In the genomic region with DNA sequence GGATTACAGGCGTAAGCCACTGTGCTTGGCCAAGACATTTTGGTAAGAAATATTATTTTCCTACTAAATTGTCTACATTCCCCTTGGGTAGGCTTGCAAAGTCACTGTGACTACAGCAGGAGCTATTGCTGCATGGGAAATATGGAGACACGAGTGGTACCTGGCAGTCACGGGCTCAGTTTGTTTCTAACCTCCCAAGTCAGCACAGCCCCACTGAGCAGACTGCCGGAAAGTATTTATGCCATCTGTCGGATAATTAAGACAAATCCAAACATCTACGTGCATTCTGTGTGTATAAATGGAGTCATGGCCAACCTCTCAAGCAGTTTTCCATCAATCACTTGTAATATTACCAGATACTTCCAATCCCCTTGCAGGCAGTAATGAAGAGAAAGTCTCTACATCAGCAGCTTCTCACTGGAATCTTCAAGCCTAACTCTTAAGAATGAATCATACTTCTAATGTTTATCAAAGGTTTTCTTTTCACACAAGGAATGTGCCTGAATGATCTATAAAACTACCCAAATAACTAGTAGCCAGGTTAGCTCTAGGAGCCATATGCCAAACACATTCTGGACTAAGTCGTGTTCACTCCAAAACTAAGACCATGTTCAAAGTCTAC, we compare ENCODE assay signal across 33 cellular contexts. TPM values are rescaled to one million over a fixed set of nuclear protein-coding genes. Genes with fewer than 3 reads are reported as not detected.
DNase-seq lines count a peak whose midpoint lies in the region; ATAC-seq and TF ChIP-seq lines count a peak whose summit lies in the region.
"Had no signal": no experiment of that assay in that cellular context is flagged by ENCODE, and none has a peak within 500 bp of the region (broad histone marks: within the 10 kb centered on the region; RNA-seq: fewer than 3 reads in every experiment).

No MANE protein-coding gene starts in this region.

- H3K27me3 Mint-ChIP-seq in HFFc6 (ENCODE audit: insufficient read depth), result peaks cover 2% of the 10 kb centered on the region
- H3K27me3 Mint-ChIP-seq in activated naive CD8-positive, alpha-beta T cell treated with anti-CD3 and anti-CD28 coated beads for 36 hours, result no peaks in the 10 kb centered on the region
- H3K27me3 Mint-ChIP-seq: activated B cell treated with CpG ODN at 0.5 μM for 24 hours; stimulated activated memory B cell treated with anti-CD40 and anti-IgM and Interleukin-4, amounts not matched to agents 10 μg/mL and 1 μg/mL and 100 μg/mL, for 72 hours had no signal

- no peaks in the 10 kb centered on the region for H3K9me3 Mint-ChIP-seq in HFFc6
- no peaks in the 10 kb centered on the region for H3K9me3 Mint-ChIP-seq in activated naive CD8-positive, alpha-beta T cell treated with anti-CD3 and anti-CD28 coated beads for 36 hours
- H3K9me3 Mint-ChIP-seq: activated B cell treated with CpG ODN at 0.5 μM for 24 hours; stimulated activated memory B cell treated with anti-CD40 and anti-IgM and Interleukin-4, amounts not matched to agents 10 μg/mL and 1 μg/mL and 100 μg/mL, for 72 hours had no signal

- POLR2A ChIA-PET in A673 (lab: Charles Lee; ENCODE audit: low non-redundant PET), result no interaction called here

- intact Hi-C loops in A673 (cut with micrococcal nuclease; ENCODE audit: unreplicated experiment), result loop anchor here (5.0 kb wide), 2 partner anchors 701 to 741 kb away; no protein-coding TSS in a partner anchor

- H3K27ac Mint-ChIP-seq in HFFc6, result peak overlapping the region; percentile 9; the same call in 1 of the 2 replicates
- H3K27ac Mint-ChIP-seq in activated naive CD8-positive, alpha-beta T cell treated with anti-CD3 and anti-CD28 coated beads for 36 hours, result peak overlapping the region; percentile 0
- H3K27ac Mint-ChIP-seq: activated B cell treated with CpG ODN at 0.5 μM for 24 hours; stimulated activated memory B cell treated with anti-CD40 and anti-IgM and Interleukin-4, amounts not matched to agents 10 μg/mL and 1 μg/mL and 100 μg/mL, for 72 hours had no signal

- ATAC-seq in gastroesophageal sphincter (peak; percentile 53), HG03378 (IDR thresholded peaks at IDR 0.05; ENCODE audit: unreplicated experiment) (no peak)
- ATAC-seq: pancreas; stimulated activated memory B cell treated with anti-CD40 and anti-IgM and Interleukin-4, amounts not matched to agents 10 μg/mL and 1 μg/mL and 100 μg/mL, for 72 hours had no signal

- H3K27ac ChIP-seq in gastroesophageal sphincter (no peak overlapping the region), SJCRH30 (no peak overlapping the region), A673 (ENCODE audit: low read depth, low read length, poor library complexity, severe bottlenecking) (no peak overlapping the region)
- H3K27ac ChIP-seq: breast epithelium, C4-2B, coronary artery, epithelial cell of prostate, left ventricle myocardium inferior, pancreas, SK-N-MC, skin epidermis had no signal

- H3K4me1 Mint-ChIP-seq in HFFc6 (ENCODE audit: low read depth), result peaks cover 28% of the 10 kb centered on the region
- peaks cover 15% of the 10 kb centered on the region for H3K4me1 Mint-ChIP-seq in activated naive CD8-positive, alpha-beta T cell treated with anti-CD3 and anti-CD28 coated beads for 36 hours
- H3K4me1 Mint-ChIP-seq: activated B cell treated with CpG ODN at 0.5 μM for 24 hours; stimulated activated memory B cell treated with anti-CD40 and anti-IgM and Interleukin-4, amounts not matched to agents 10 μg/mL and 1 μg/mL and 100 μg/mL, for 72 hours had no signal

- peaks cover 10 to 64% of the 10 kb centered on the region in 2 donors for H3K36me3 ChIP-seq in gastroesophageal sphincter
- H3K36me3 ChIP-seq in SJCRH30, result peaks cover 47% of the 10 kb centered on the region
- H3K36me3 ChIP-seq in A673 (ENCODE audit: insufficient read depth, low read length, poor library complexity, severe bottlenecking), result peaks cover 54% of the 10 kb centered on the region

- TF ChIP-seq EP300 in gastroesophageal sphincter (IDR thresholded peaks at IDR 0.05), result no peak

- H3K36me3 Mint-ChIP-seq in HFFc6 (ENCODE audit: low read depth), result peaks cover 36% of the 10 kb centered on the region
- peaks cover 13% of the 10 kb centered on the region for H3K36me3 Mint-ChIP-seq in activated naive CD8-positive, alpha-beta T cell treated with anti-CD3 and anti-CD28 coated beads for 36 hours

- CTCF ChIA-PET in A673 (lab: Charles Lee), result no interaction called here

- WGBS in gastroesophageal sphincter (ENCODE audit: low coverage in 1 of 2), 2 donors, result 39 to 43% methylated on average over 4 to 7 of the region's 7 CpGs

- no peaks in the 10 kb centered on the region for H3K9me3 ChIP-seq in gastroesophageal sphincter
- no peaks in the 10 kb centered on the region for H3K9me3 ChIP-seq in SJCRH30 (replicated peaks)
- no peaks in the 10 kb centered on the region for H3K9me3 ChIP-seq in A673 (ENCODE audit: low read depth, low read length, poor library complexity, severe bottlenecking)
- H3K9me3 ChIP-seq: breast epithelium, Caco-2, left ventricle myocardium inferior, pancreas had no signal

- H3K4me1 ChIP-seq in gastroesophageal sphincter, result peaks cover 0 to 15% (median 0%) of the 10 kb centered on the region in 3 donors
- no peaks in the 10 kb centered on the region for H3K4me1 ChIP-seq in SJCRH30
- H3K4me1 ChIP-seq in A673 (ENCODE audit: insufficient read depth, low read length, poor library complexity, severe bottlenecking), result no peaks in the 10 kb centered on the region
- H3K4me1 ChIP-seq: breast epithelium had no signal

- no peaks in the 10 kb centered on the region for H3K27me3 ChIP-seq in gastroesophageal sphincter
- no peaks in the 10 kb centered on the region for H3K27me3 ChIP-seq in SJCRH30
- H3K27me3 ChIP-seq in A673 (replicated peaks; ENCODE audit: insufficient read depth, low read depth, low read length, poor library complexity), result no peaks in the 10 kb centered on the region
- H3K27me3 ChIP-seq: breast epithelium, pancreas had no signal

- no peak overlapping the region for H3K4me3 Mint-ChIP-seq in HFFc6
- H3K4me3 Mint-ChIP-seq in activated naive CD8-positive, alpha-beta T cell treated with anti-CD3 and anti-CD28 coated beads for 36 hours, result no peak overlapping the region
- H3K4me3 Mint-ChIP-seq: activated B cell treated with CpG ODN at 0.5 μM for 24 hours; stimulated activated memory B cell treated with anti-CD40 and anti-IgM and Interleukin-4, amounts not matched to agents 10 μg/mL and 1 μg/mL and 100 μg/mL, for 72 hours had no signal

- no peak for TF ChIP-seq POLR2A in gastroesophageal sphincter (IDR thresholded peaks at IDR 0.05)

- no peak overlapping the region for H3K4me3 ChIP-seq in gastroesophageal sphincter
- no peak overlapping the region for H3K4me3 ChIP-seq in SJCRH30
- no peak overlapping the region for H3K4me3 ChIP-seq in A673 (ENCODE audit: low read depth, low read length, poor library complexity, severe bottlenecking)
- H3K4me3 ChIP-seq: breast epithelium, coronary artery, left ventricle myocardium inferior, pancreas, SK-N-MC, skin epidermis had no signal

- no TSS peak for BruUV-seq in A673 (replicated peaks; lab: Mats Ljungman, UMichigan)

- TF ChIP-seq CTCF in HFFc6 (IDR thresholded peaks at IDR 0.05) (no peak), gastroesophageal sphincter (IDR thresholded peaks at IDR 0.05) (no peak), A673 (conservative IDR thresholded peaks at IDR 0.05; ENCODE audit: low read depth, low read length) (no peak)

- peak; percentile 36 for DNase-seq in DMS 273 treated with DMSO at 0.1 percent for 48 hours (lab: John Stamatoyannopoulos, UW)
- DNase-seq in HFFc6, result no peak
- no peak for DNase-seq in activated naive CD8-positive, alpha-beta T cell treated with anti-CD3 and anti-CD28 coated beads for 36 hours
- DNase-seq in SJCRH30, result no peak
- no peak for DNase-seq in A673 (ENCODE audit: low spot score)
- DNase-seq in A172 (ENCODE audit: low spot score), result no peak
- DNase-seq: activated B cell treated with CpG ODN at 0.5 μM for 24 hours; activated CD4-positive, alpha-beta T cell treated with anti-CD3 and anti-CD28 coated beads, Interleukin-2, amount 50 U/mL, for 1 hour; activated naive CD4-positive, alpha-beta T cell; Caco-2; DND-41; effector memory CD4-positive, alpha-beta T cell; glutamatergic neuron; GOT3; Karpas-422; left ventricle myocardium inferior; mesendoderm; NCI-H1417; NCI-H2081; NCI-H226; NCI-H774; pancreas; retina; T-helper 1 cell had no signal

RNA-seq across cellular contexts. Expression of a gene that starts 20.1 kb away (rescaled TPM):
- 100 to 1,000 TPM; 227 to 265 (median 252) TPM for total RNA-seq in HFFc6 (2021; fragmentation: NEBNext Ultra II Directional; extraction: Animal tissue kit (Norgen Biotek cat#: 25700))
- 100 to 1,000 TPM; 270 to 283 TPM for total RNA-seq in activated naive CD8-positive, alpha-beta T cell treated with anti-CD3 and anti-CD28 coated beads for 36 hours
- 100 to 1,000 TPM; 213 to 271 (median 237) TPM for total RNA-seq in gastroesophageal sphincter
- 410 and 446 TPM in 2 replicates for total RNA-seq in SJCRH30 (2014; rRNA removed; shearing (Covaris generic))
- 356 and 358 TPM in 2 replicates for total RNA-seq in A673 (2021)
- total RNA-seq in A172 (2014; rRNA removed; shearing (Covaris generic)), result 628 and 675 TPM in 2 replicates

RNA-seq across cellular contexts. Expression of a gene that starts 21.2 kb away (rescaled TPM):
- 10 to 100 TPM; 12.6 to 16.3 (median 14.8) TPM for total RNA-seq in HFFc6 (2021; fragmentation: NEBNext Ultra II Directional; extraction: Animal tissue kit (Norgen Biotek cat#: 25700))
- total RNA-seq in activated naive CD8-positive, alpha-beta T cell treated with anti-CD3 and anti-CD28 coated beads for 36 hours, result 10 to 100 TPM; 27.6 to 28.0 TPM
- total RNA-seq in gastroesophageal sphincter (10 to 100 TPM; 12.1 to 21.8 (median 14.8) TPM), A673 (2021) (21.7 and 23.7 TPM in 2 replicates)
- 33.5 and 37.1 TPM in 2 replicates for total RNA-seq in SJCRH30 (2014; rRNA removed; shearing (Covaris generic))
- total RNA-seq in A172 (2014; rRNA removed; shearing (Covaris generic)), result 15.1 and 20.2 TPM in 2 replicates

RNA-seq across cellular contexts. Expression of a gene that starts 51.5 kb away (rescaled TPM):
- 10 to 100 TPM; 62.3 to 73.7 (median 69.0) TPM for total RNA-seq in HFFc6 (2021; fragmentation: NEBNext Ultra II Directional; extraction: Animal tissue kit (Norgen Biotek cat#: 25700))
- 100 to 1,000 TPM; 158 to 161 TPM for total RNA-seq in activated naive CD8-positive, alpha-beta T cell treated with anti-CD3 and anti-CD28 coated beads for 36 hours
- total RNA-seq in gastroesophageal sphincter (10 to 100 TPM; 52.0 to 59.3 (median 56.1) TPM), A673 (2021) (101 and 123 TPM in 2 replicates)
- 84.7 and 93.1 TPM in 2 replicates for total RNA-seq in SJCRH30 (2014; rRNA removed; shearing (Covaris generic))
- total RNA-seq in A172 (2014; rRNA removed; shearing (Covaris generic)), result 124 and 154 TPM in 2 replicates
